9 cellular contexts compared by ENCODE assay signal in genomic region chr18:48136544-48137353, GRCh38.
DNase-seq lines count a peak whose midpoint lies in the region; ATAC-seq and TF ChIP-seq lines count a peak whose summit lies in the region.
"Had no signal": no experiment of that assay in that cellular context is flagged by ENCODE, and none has a peak within 500 bp of the region (broad histone marks: within the 10 kb centered on the region; RNA-seq: fewer than 3 reads in every experiment).

No MANE protein-coding gene starts in this region.

- no peaks in the 10 kb centered on the region for H3K9me3 ChIP-seq in esophagus squamous epithelium
- no peaks in the 10 kb centered on the region for H3K9me3 ChIP-seq in neural progenitor cell (ENCODE audit: low read depth)

- TF ChIP-seq POLR2A in esophagus squamous epithelium (IDR thresholded peaks at IDR 0.05): peak in 2 of 4 donors; percentile 20 to 36

- peaks cover 0 to 20% (median 0%) of the 10 kb centered on the region in 4 donors for H3K27me3 ChIP-seq in esophagus squamous epithelium
- H3K27me3 ChIP-seq in neural progenitor cell: peaks cover 81% of the 10 kb centered on the region

- no peaks in the 10 kb centered on the region for H3K9me3 Mint-ChIP-seq in neural progenitor cell

- no peaks in the 10 kb centered on the region for H3K36me3 Mint-ChIP-seq in neural progenitor cell

- H4K20me1 ChIP-seq in neural progenitor cell (ENCODE audit: low read depth): peaks cover 26% of the 10 kb centered on the region

- H3K4me1 ChIP-seq in esophagus squamous epithelium (peaks cover 32 to 100% (median 49%) of the 10 kb centered on the region in 3 donors), neural progenitor cell (peaks cover 26% of the 10 kb centered on the region)

- peaks cover 24% of the 10 kb centered on the region for H3K4me1 Mint-ChIP-seq in neural progenitor cell

- H3F3A ChIP-seq in neural progenitor cell (ENCODE audit: low read depth): peaks cover 8% of the 10 kb centered on the region

- no peak for ATAC-seq in HG02852 (IDR thresholded peaks at IDR 0.05; ENCODE audit: unreplicated experiment)

- intact Hi-C loops in esophagus squamous epithelium (cut with DNase I): no loop called here

- peak overlapping the region; percentile 87 for H3K4me2 ChIP-seq in neural progenitor cell

- H3K9ac ChIP-seq in neural progenitor cell: no peak overlapping the region

- H2AFZ ChIP-seq in neural progenitor cell (replicated peaks): peak overlapping the region; percentile 64

- H3K4me3 ChIP-seq in esophagus squamous epithelium (peak overlapping the region; percentile 65 to 88 (median 80)), neural progenitor cell (peak overlapping the region; percentile 56)

- no peaks in the 10 kb centered on the region for H3K79me2 ChIP-seq in neural progenitor cell (ENCODE audit: low read depth)

- H3K27ac ChIP-seq in esophagus squamous epithelium (peak overlapping the region; percentile 88 to 97 (median 91)), neural progenitor cell (no peak overlapping the region)

- DNase-seq in COR-L47 (lab: John Stamatoyannopoulos, UW): peak; percentile 43
- peak; percentile 43 for DNase-seq in NCI-H226
- no peak for DNase-seq in esophagus squamous epithelium (lab: John Stamatoyannopoulos, UW)
- DNase-seq in neural progenitor cell (ENCODE audit: low spot score): peak; percentile 61
- no peak for DNase-seq in DMS153 (lab: John Stamatoyannopoulos, UW)
- DNase-seq in GM19238 (ENCODE audit: insufficient read length, low spot score): no peak
- no peak for DNase-seq in NCI-H345 treated with DMSO at 0.1 percent for 48 hours (lab: John Stamatoyannopoulos, UW; ENCODE audit: unreplicated experiment)
- DNase-seq: SHP77 had no signal

- peaks cover 58% of the 10 kb centered on the region for H3K27me3 Mint-ChIP-seq in neural progenitor cell (ENCODE audit: insufficient read depth, low read depth)

- H3K36me3 ChIP-seq in esophagus squamous epithelium (no peaks in the 10 kb centered on the region), neural progenitor cell (no peaks in the 10 kb centered on the region)

- TF ChIP-seq CTCF in esophagus squamous epithelium (IDR thresholded peaks at IDR 0.05): no peak
- TF ChIP-seq CTCF in neural progenitor cell (IDR thresholded peaks at IDR 0.05): no peak

- H3K27ac Mint-ChIP-seq in neural progenitor cell: no peak overlapping the region

- H3K4me3 Mint-ChIP-seq in neural progenitor cell: peak overlapping the region; percentile 83

- 9 to 15% methylated on average over 9 to 12 of the region's 73 CpGs for WGBS in esophagus squamous epithelium, 2 donors

Comparison
In these comparisons a context has a peak if more than half of its experiments do, and no peak if none do; other contexts are left out.
1. DNase-seq: peak in COR-L47 (single experiment), NCI-H226 (single experiment) and neural progenitor cell (single experiment); none in esophagus squamous epithelium (single experiment), DMS153 (single experiment), GM19238 (single experiment) and NCI-H345 treated with DMSO at 0.1 percent for 48 hours (single experiment).